In the genomic region with DNA sequence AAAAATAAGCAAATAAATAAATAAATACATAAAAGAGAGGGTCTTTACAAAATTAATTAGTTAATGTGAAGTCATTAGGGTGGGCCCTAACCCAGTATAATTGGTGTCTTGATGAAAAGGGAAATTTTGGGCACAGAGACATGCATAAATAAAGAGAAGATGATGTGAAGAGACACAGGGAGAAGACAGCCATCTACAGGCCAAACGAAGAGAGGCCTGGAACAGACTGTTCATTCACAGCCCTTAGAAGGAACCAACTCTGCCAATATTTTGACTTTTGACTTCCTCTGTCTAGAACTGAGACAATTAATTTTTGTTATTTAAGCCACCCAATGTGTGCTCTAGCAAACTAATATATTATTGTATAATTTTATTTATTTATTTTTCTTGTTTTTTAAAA, we compare ENCODE assay signal across 11 cellular contexts. TPM values are rescaled to one million over a fixed set of nuclear protein-coding genes. Genes with fewer than 3 reads are reported as not detected.
DNase-seq lines count a peak whose midpoint lies in the region; ATAC-seq and TF ChIP-seq lines count a peak whose summit lies in the region.
"Had no signal": no experiment of that assay in that cellular context is flagged by ENCODE, and none has a peak within 500 bp of the region (broad histone marks: within the 10 kb centered on the region; RNA-seq: fewer than 3 reads in every experiment).

No MANE protein-coding gene starts in this region.

- no peak overlapping the region for H3K4me2 ChIP-seq in mammary epithelial cell (ENCODE audit: insufficient read depth, low read depth, low read length)
- H3K4me2 ChIP-seq in osteoblast (ENCODE audit: insufficient read depth, low read length) = no peak overlapping the region
- H3K4me2 ChIP-seq: BLaER1 treated with 17β-estradiol and CSF1 and Interleukin-3, amounts not matched to agents 10 nM and 100 nM had no signal

- H3K4me1 ChIP-seq in mammary epithelial cell (ENCODE audit: insufficient read depth, low read length) (no peaks in the 10 kb centered on the region), osteoblast (ENCODE audit: insufficient read depth, low read length) (no peaks in the 10 kb centered on the region), body of pancreas (no peaks in the 10 kb centered on the region)
- H3K4me1 ChIP-seq: BLaER1 treated with 17β-estradiol and CSF1 and Interleukin-3, amounts not matched to agents 10 nM and 100 nM had no signal

- H3K27ac ChIP-seq in mammary epithelial cell (ENCODE audit: insufficient read depth, low read depth, low read length) (no peak overlapping the region), osteoblast (ENCODE audit: low read depth, low read length) (no peak overlapping the region), body of pancreas (no peak overlapping the region)
- H3K27ac ChIP-seq: BLaER1 treated with 17β-estradiol and CSF1 and Interleukin-3, amounts not matched to agents 10 nM and 100 nM had no signal

- ATAC-seq in body of pancreas = no peak

- WGBS in mammary epithelial cell (ENCODE audit: low coverage, missing lambda C conversion rate) = 11% methylated on average over 1 of the region's 1 CpG
- WGBS in body of pancreas, 2 donors = 42 to 51% methylated on average over 1 of the region's 1 CpG

- H3K27me3 ChIP-seq in mammary epithelial cell (ENCODE audit: insufficient read depth, low read length) (no peaks in the 10 kb centered on the region), osteoblast (ENCODE audit: insufficient read depth, low read length) (no peaks in the 10 kb centered on the region), body of pancreas (no peaks in the 10 kb centered on the region)
- H3K27me3 ChIP-seq: BLaER1 treated with 17β-estradiol and CSF1 and Interleukin-3, amounts not matched to agents 10 nM and 100 nM had no signal

- H3K9ac ChIP-seq in mammary epithelial cell (ENCODE audit: insufficient read depth, low read length) = no peak overlapping the region
- H3K9ac ChIP-seq: BLaER1 treated with 17β-estradiol and CSF1 and Interleukin-3, amounts not matched to agents 10 nM and 100 nM had no signal

- intact Hi-C loops in mammary epithelial cell (cut with micrococcal nuclease) = loop anchor here (1.0 to 5.0 kb wide), 5 partner anchors 192 to 546 kb away; no protein-coding TSS in a partner anchor
- intact Hi-C loops in body of pancreas (cut with DNase I) = no loop called here

- no peaks in the 10 kb centered on the region for H4K20me1 ChIP-seq in mammary epithelial cell (ENCODE audit: insufficient read depth, low read length)
- no peaks in the 10 kb centered on the region for H4K20me1 ChIP-seq in osteoblast (ENCODE audit: insufficient read depth, low read length)
- H4K20me1 ChIP-seq: BLaER1 treated with 17β-estradiol and CSF1 and Interleukin-3, amounts not matched to agents 10 nM and 100 nM had no signal

- no peak for TF ChIP-seq POLR2A in body of pancreas (IDR thresholded peaks at IDR 0.05)

- H3K9me3 ChIP-seq in mammary epithelial cell (replicated peaks; ENCODE audit: insufficient read depth, low read length) (no peaks in the 10 kb centered on the region), osteoblast (ENCODE audit: low read depth, low read length) (no peaks in the 10 kb centered on the region), body of pancreas (no peaks in the 10 kb centered on the region)

- H3K36me3 ChIP-seq in mammary epithelial cell (ENCODE audit: insufficient read depth, low read length) = no peaks in the 10 kb centered on the region
- no peaks in the 10 kb centered on the region for H3K36me3 ChIP-seq in osteoblast (ENCODE audit: insufficient read depth, low read length)
- no peaks in the 10 kb centered on the region for H3K36me3 ChIP-seq in body of pancreas (replicated peaks in 1 of 2; ENCODE audit: insufficient read depth in 1 of 2, low read depth in 2 of 2)
- H3K36me3 ChIP-seq: BLaER1 treated with 17β-estradiol and CSF1 and Interleukin-3, amounts not matched to agents 10 nM and 100 nM had no signal

- H3K4me3 ChIP-seq in mammary epithelial cell (replicated peaks in 1 of 3; ENCODE audit: insufficient read depth in 1 of 3, low read depth in 2 of 3, low read length in 3 of 3) (no peak overlapping the region), osteoblast (ENCODE audit: insufficient read depth, low read length) (no peak overlapping the region), body of pancreas (no peak overlapping the region)
- H3K4me3 ChIP-seq: BLaER1 treated with 17β-estradiol and CSF1 and Interleukin-3, amounts not matched to agents 10 nM and 100 nM had no signal

- dilution Hi-C loops in mammary epithelial cell (cut with HindIII; ENCODE audit: low sequenced_read_pairs) = no loop called here

- in situ Hi-C loops in mammary epithelial cell (cut with MboI; ENCODE audit: low sequenced_read_pairs in 2 of 2) = loop anchor here (25.0 kb wide), 1 partner anchor 534 kb away; no protein-coding TSS in a partner anchor

- TF ChIP-seq CTCF in LNCAP (IDR thresholded peaks at IDR 0.05) (peak; percentile 56), mammary epithelial cell (conservative IDR thresholded peaks at IDR 0.05 in 1 of 2, IDR thresholded peaks at IDR 0.05 in 1 of 2; ENCODE audit: extremely low read depth in 1 of 2, insufficient read depth in 1 of 2, low read depth in 1 of 2, low read length in 2 of 2) (peak; percentile 41 to 69), osteoblast (IDR thresholded peaks at IDR 0.05; ENCODE audit: extremely low read depth, low read depth, low read length) (peak; percentile 55), body of pancreas (IDR thresholded peaks at IDR 0.05) (peak in 2 of 7 experiments; percentile 14 to 16)

- CTCF ChIA-PET in mammary epithelial cell (lab: Charles Lee; ENCODE audit: low non-redundant PET) = no interaction called here

- BruUV-seq in mammary epithelial cell (replicated peaks; lab: Mats Ljungman, UMichigan) = no TSS peak

- DNase-seq in NCI-H82 (lab: John Stamatoyannopoulos, UW) = peak; percentile 24
- DNase-seq in NCI-H82 treated with DMSO at 0.1 percent for 48 hours (lab: John Stamatoyannopoulos, UW; ENCODE audit: unreplicated experiment) = no peak
- peak; percentile 19 for DNase-seq in mammary epithelial cell
- DNase-seq in osteoblast (ENCODE audit: insufficient read length, low spot score, missing footprints) = peak; percentile 58
- no peak for DNase-seq in NCI-H345 treated with DMSO at 0.1 percent for 48 hours (lab: John Stamatoyannopoulos, UW; ENCODE audit: unreplicated experiment)
- no peak for DNase-seq in activated CD4-positive, CD25-positive, alpha-beta regulatory T cell (lab: John Stamatoyannopoulos, UW)
- DNase-seq in body of pancreas = no peak
- DNase-seq: activated naive CD8-positive, alpha-beta T cell treated with anti-CD3 and anti-CD28 coated beads, Interleukin-2, amount 10 ng/mL, durations not matched to agents 7 days and 5 days; NCI-H774 had no signal

- H2AFZ ChIP-seq in mammary epithelial cell (ENCODE audit: low read depth, low read length) (no peak overlapping the region), osteoblast (ENCODE audit: low read length) (no peak overlapping the region)

- H3K79me2 ChIP-seq in mammary epithelial cell (ENCODE audit: insufficient read depth, low read length) (no peaks in the 10 kb centered on the region), osteoblast (ENCODE audit: insufficient read depth, low read length) (no peaks in the 10 kb centered on the region)

RNA-seq across cellular contexts. Expression of gene SELENOK, which starts 29.6 kb away (rescaled TPM):
- 10 to 100 TPM; 16.8 to 38.7 TPM for total RNA-seq in mammary epithelial cell
- 37.2 TPM for polyA plus RNA-seq in mammary epithelial cell
- 15.5 TPM for polyA minus RNA-seq in mammary epithelial cell
- total RNA-seq in osteoblast = 11.8 and 13.4 TPM in 2 replicates
- total RNA-seq in body of pancreas = 10 to 100 TPM; 14.5 to 36.1 TPM

RNA-seq across cellular contexts. Expression of gene ACTR8, which starts 39.3 kb away (rescaled TPM):
- total RNA-seq in mammary epithelial cell (10 to 100 TPM; 25.3 to 36.1 TPM), osteoblast (35.1 and 48.9 TPM in 2 replicates), body of pancreas (10 to 100 TPM; 13.5 to 19.5 TPM)
- 13.3 TPM for polyA plus RNA-seq in mammary epithelial cell
- polyA minus RNA-seq in mammary epithelial cell = 20.1 TPM

Comparison
In these comparisons a context has a peak if more than half of its experiments do, and no peak if none do; other contexts are left out.
1. DNase-seq: peak in NCI-H82 (single experiment), mammary epithelial cell (single experiment) and osteoblast (single experiment); none in NCI-H82 treated with DMSO at 0.1 percent for 48 hours (single experiment), NCI-H345 treated with DMSO at 0.1 percent for 48 hours (single experiment), activated CD4-positive, CD25-positive, alpha-beta regulatory T cell (0 of 4) and body of pancreas (0 of 4).